Comparison of ENCODE assay signal across 15 cellular contexts in genomic region chr12:10027311-10028099, GRCh38. TPM values are rescaled to one million over a fixed set of nuclear protein-coding genes. Genes with fewer than 3 reads are reported as not detected.
DNase-seq lines count a peak whose midpoint lies in the region; FAIRE-seq and TF ChIP-seq lines count a peak whose summit lies in the region.
"Had no signal": no experiment of that assay in that cellular context is flagged by ENCODE, and none has a peak within 500 bp of the region (broad histone marks: within the 10 kb centered on the region; RNA-seq: fewer than 3 reads in every experiment).

No MANE protein-coding gene starts in this region.

- TF ChIP-seq POLR2A in erythroblast (IDR thresholded peaks at IDR 0.05; ENCODE audit: low read length), result no peak

- H3K27me3 ChIP-seq in bronchial epithelial cell (ENCODE audit: control insufficient read depth, insufficient read depth, low read length) (no peaks in the 10 kb centered on the region), neutrophil (no peaks in the 10 kb centered on the region)
- H3K27me3 ChIP-seq: gastrocnemius medialis, sigmoid colon had no signal

- DNase-seq in GF-D8 (lab: John Stamatoyannopoulos, UW), result peak; percentile 91
- peak; percentile 2 for DNase-seq in NCI-H460 (ENCODE audit: extremely low read depth, low read depth)
- peak; percentile 74 for DNase-seq in bronchial epithelial cell (ENCODE audit: low read depth)
- DNase-seq in erythroblast (lab: John Stamatoyannopoulos, UW), result no peak
- no peak for DNase-seq in activated T-cell treated with anti-CD3 and anti-CD28 coated beads, Interleukin-2, amount 50 U/mL, for 1 hour
- DNase-seq in NCI-H510A (lab: John Stamatoyannopoulos, UW), result no peak
- DNase-seq in KG1 (lab: John Stamatoyannopoulos, UW), result no peak
- DNase-seq: activated T-cell treated with anti-CD3 and anti-CD28 coated beads for 4 hours, Calu3, gastrocnemius medialis, NCI-H526, sigmoid colon had no signal

- H3K36me3 ChIP-seq in bronchial epithelial cell (ENCODE audit: control insufficient read depth, insufficient read depth, low read length), result no peaks in the 10 kb centered on the region
- no peaks in the 10 kb centered on the region for H3K36me3 ChIP-seq in neutrophil
- H3K36me3 ChIP-seq: gastrocnemius medialis, sigmoid colon had no signal

- H3K9me3 ChIP-seq in neutrophil, result no peaks in the 10 kb centered on the region
- H3K9me3 ChIP-seq: gastrocnemius medialis, sigmoid colon had no signal

- TF ChIP-seq CTCF in bronchial epithelial cell (IDR thresholded peaks at IDR 0.05; ENCODE audit: insufficient read depth, low read length, severe bottlenecking) (no peak), neutrophil (IDR thresholded peaks at IDR 0.05) (no peak)

- no peak for FAIRE-seq in bronchial epithelial cell (lab: Jason Lieb, UNC)

- H3K4me3 ChIP-seq in bronchial epithelial cell (ENCODE audit: low read depth, low read length), result no peak overlapping the region
- peak overlapping the region; percentile 2 to 12 for H3K4me3 ChIP-seq in neutrophil (ENCODE audit: low read depth in 1 of 2, low read length in 1 of 2)
- H3K4me3 ChIP-seq: gastrocnemius medialis, sigmoid colon had no signal

- peaks cover 50 to 52% of the 10 kb centered on the region in 2 experiments for H3K4me1 ChIP-seq in neutrophil (ENCODE audit: control insufficient read depth in 1 of 2, insufficient read depth in 1 of 2, low read depth in 1 of 2, low read length in 1 of 2)
- H3K4me1 ChIP-seq: gastrocnemius medialis, sigmoid colon had no signal

- H3K27ac ChIP-seq in neutrophil, result peak overlapping the region; percentile 84
- H3K27ac ChIP-seq: gastrocnemius medialis, sigmoid colon had no signal

RNA-seq across cellular contexts. Expression of gene CLEC9A, which starts 3.0 kb away (rescaled TPM):
- total RNA-seq in NCI-H460 (2014; rRNA removed; shearing (Covaris generic)), result not detected in 2 replicates
- not detected in 2 replicates for polyA plus RNA-seq in NCI-H460 (2014; cell fraction: nucleus; rRNA removed)
- total RNA-seq in bronchial epithelial cell, result not detected in 2 replicates
- total RNA-seq: Calu3; gastrocnemius medialis; lung microvascular endothelial cell; sigmoid colon; T-helper 2 cell treated with Interferon-gamma antibody and Interleukin-4, amounts not matched to agents 100 ng/mL and 5 ng/mL, for 36 hours had no signal

RNA-seq across cellular contexts. Expression of gene CLEC12B, which starts 17.1 kb away (rescaled TPM):
- not detected in 2 replicates for total RNA-seq in NCI-H460 (2014; rRNA removed; shearing (Covaris generic))
- polyA plus RNA-seq in NCI-H460 (2014; cell fraction: nucleus; rRNA removed), result 1.0 TPM in 1 of 2 replicates, not detected in the other
- total RNA-seq in bronchial epithelial cell, result not detected in 2 replicates
- total RNA-seq: Calu3, gastrocnemius medialis, lung microvascular endothelial cell, sigmoid colon had no signal

RNA-seq across cellular contexts. Expression of gene CLEC1B, which starts 28.6 kb away (rescaled TPM):
- total RNA-seq in NCI-H460 (2014; rRNA removed; shearing (Covaris generic)), result not detected in 2 replicates
- polyA plus RNA-seq in NCI-H460 (2014; cell fraction: nucleus; rRNA removed), result not detected in 2 replicates
- total RNA-seq in bronchial epithelial cell, result not detected in 2 replicates
- total RNA-seq: Calu3; lung microvascular endothelial cell; sigmoid colon; T-helper 2 cell treated with Interferon-gamma antibody and Interleukin-4, amounts not matched to agents 100 ng/mL and 5 ng/mL, for 36 hours had no signal
- polyA plus RNA-seq: sigmoid colon had no signal

RNA-seq across cellular contexts. Expression of gene CLEC12A, which starts 56.3 kb away (rescaled TPM):
- not detected in 2 replicates for total RNA-seq in NCI-H460 (2014; rRNA removed; shearing (Covaris generic))
- polyA plus RNA-seq in NCI-H460 (2014; cell fraction: nucleus; rRNA removed), result not detected in 2 replicates
- total RNA-seq in bronchial epithelial cell, result not detected in 2 replicates
- total RNA-seq: Calu3, lung microvascular endothelial cell had no signal

Comparison
In these comparisons a context has a peak if more than half of its experiments do, and no peak if none do; other contexts are left out.
1. DNase-seq: peak in GF-D8 (single experiment), NCI-H460 (single experiment) and bronchial epithelial cell (single experiment); none in erythroblast (0 of 2), activated T-cell treated with anti-CD3 and anti-CD28 coated beads, Interleukin-2, amount 50 U/mL, for 1 hour (single experiment), NCI-H510A (single experiment) and KG1 (single experiment).